In the genomic region with DNA sequence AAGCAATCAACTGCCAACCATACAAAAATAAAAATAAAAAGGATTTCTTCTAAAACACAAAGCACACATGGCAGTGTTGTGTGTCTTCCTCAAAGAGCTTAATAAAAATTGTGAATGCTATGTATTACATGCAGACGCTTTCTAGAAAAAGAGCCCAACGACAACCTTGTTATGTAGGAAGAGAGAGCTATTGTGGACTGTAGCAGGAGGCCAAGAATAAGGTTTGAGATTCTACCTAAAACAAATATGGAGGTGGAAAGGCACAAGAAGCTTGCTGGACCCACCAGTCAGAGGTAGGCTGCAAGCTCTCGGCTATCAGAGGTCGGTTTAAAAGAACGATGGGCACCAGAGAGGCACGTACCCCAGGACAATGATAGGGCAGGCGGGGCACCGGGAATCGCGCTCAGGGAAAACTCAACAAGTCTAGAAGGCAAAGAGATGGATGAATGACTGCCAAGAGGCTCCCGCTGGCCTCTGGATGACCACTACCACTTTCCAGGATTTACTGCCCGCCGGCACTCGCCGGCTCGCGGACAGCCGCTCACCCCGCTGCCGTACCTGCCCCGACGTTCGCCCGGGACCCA, we compare ENCODE assay signal across 8 cellular contexts. TPM values are rescaled to one million over a fixed set of nuclear protein-coding genes. Genes with fewer than 3 reads are reported as not detected.
DNase-seq lines count a peak whose midpoint lies in the region; ATAC-seq and TF ChIP-seq lines count a peak whose summit lies in the region.

No MANE protein-coding gene starts in this region.

- H3K27ac ChIP-seq in heart right ventricle (peak overlapping the region; percentile 80 to 96 (median 92)), rectal smooth muscle tissue (ENCODE audit: low read depth, low read length) (peak overlapping the region; percentile 91)

- DNase-seq in AG09309 (ENCODE audit: low read depth) (no peak), HFFc6 (no peak), heart right ventricle (peak in 1 of 2 donors; percentile 12), COR-L47 (lab: John Stamatoyannopoulos, UW) (no peak), SK-N-DZ (ENCODE audit: low spot score) (no peak), posterior vena cava (ENCODE audit: low spot score) (no peak)
- DNase-seq in activated T-helper 2 cell treated with anti-CD3 and anti-CD28 coated beads, Interferon-gamma antibody, Interleukin-2, Interleukin-4, amounts not matched to agents 10 μg/mL and 5 μg/mL and 100 μg/mL, durations not matched to agents 14 hours and 24 hours and 36 hours (ENCODE audit: low spot score) = no peak

- peaks cover 0 to 36% (median 0%) of the 10 kb centered on the region in 7 donors for H3K27me3 ChIP-seq in heart right ventricle
- no peaks in the 10 kb centered on the region for H3K27me3 ChIP-seq in rectal smooth muscle tissue (ENCODE audit: control insufficient read depth, insufficient read depth, low read length)

- intact Hi-C loops in activated T-helper 2 cell treated with anti-CD3 and anti-CD28 coated beads, Interferon-gamma antibody, Interleukin-2, Interleukin-4, amounts not matched to agents 10 μg/mL and 5 μg/mL and 100 μg/mL, durations not matched to agents 14 hours and 24 hours and 36 hours (cut with micrococcal nuclease) = loop anchor here (5.0 kb wide), 1 partner anchor 139 kb away; a partner anchor contains a TSS
- intact Hi-C loops in heart right ventricle (cut with DNase I) (loop anchor here in 7 of 10 donors (2.0 to 10.0 kb wide), 6 partner anchors 139 to 202 kb away; a partner anchor contains a TSS), posterior vena cava (cut with DNase I) (no loop called here)

- peak overlapping the region; percentile 97 for H3K4me3 Mint-ChIP-seq in HFFc6
- H3K4me3 Mint-ChIP-seq in activated T-helper 2 cell treated with anti-CD3 and anti-CD28 coated beads, Interferon-gamma antibody, Interleukin-2, Interleukin-4, amounts not matched to agents 10 μg/mL and 5 μg/mL and 100 μg/mL, durations not matched to agents 14 hours and 24 hours and 36 hours (ENCODE audit: low read depth) = peak overlapping the region; percentile 87

- peaks cover 3% of the 10 kb centered on the region; the same call in 1 of the 2 replicates for H3K27me3 Mint-ChIP-seq in HFFc6 (ENCODE audit: insufficient read depth)
- H3K27me3 Mint-ChIP-seq in activated T-helper 2 cell treated with anti-CD3 and anti-CD28 coated beads, Interferon-gamma antibody, Interleukin-2, Interleukin-4, amounts not matched to agents 10 μg/mL and 5 μg/mL and 100 μg/mL, durations not matched to agents 14 hours and 24 hours and 36 hours (ENCODE audit: low read depth) = peaks cover 40% of the 10 kb centered on the region

- no peaks in the 10 kb centered on the region for H3K9me3 Mint-ChIP-seq in HFFc6
- H3K9me3 Mint-ChIP-seq in activated T-helper 2 cell treated with anti-CD3 and anti-CD28 coated beads, Interferon-gamma antibody, Interleukin-2, Interleukin-4, amounts not matched to agents 10 μg/mL and 5 μg/mL and 100 μg/mL, durations not matched to agents 14 hours and 24 hours and 36 hours = no peaks in the 10 kb centered on the region

- peaks cover 4% of the 10 kb centered on the region for H3K36me3 Mint-ChIP-seq in HFFc6 (ENCODE audit: low read depth)
- peaks cover 4% of the 10 kb centered on the region for H3K36me3 Mint-ChIP-seq in activated T-helper 2 cell treated with anti-CD3 and anti-CD28 coated beads, Interferon-gamma antibody, Interleukin-2, Interleukin-4, amounts not matched to agents 10 μg/mL and 5 μg/mL and 100 μg/mL, durations not matched to agents 14 hours and 24 hours and 36 hours (ENCODE audit: low read depth)

- TF ChIP-seq CTCF in AG09309 (IDR thresholded peaks at IDR 0.05; ENCODE audit: control insufficient read depth, insufficient read depth, low read depth, low read length, missing control alignments) (no peak), HFFc6 (IDR thresholded peaks at IDR 0.05) (no peak), heart right ventricle (IDR thresholded peaks at IDR 0.05) (no peak)

- H3K4me3 ChIP-seq in AG09309 (ENCODE audit: control insufficient read depth, low read depth, low read length) (peak overlapping the region; percentile 89), heart right ventricle (peak overlapping the region; percentile 68 to 96 (median 92)), rectal smooth muscle tissue (ENCODE audit: low read length) (peak overlapping the region; percentile 78)

- peaks cover 6 to 57% (median 29%) of the 10 kb centered on the region in 9 donors for H3K4me1 ChIP-seq in heart right ventricle
- peaks cover 16% of the 10 kb centered on the region for H3K4me1 ChIP-seq in rectal smooth muscle tissue (ENCODE audit: control insufficient read depth, insufficient read depth, low read length)

- H3K4me1 Mint-ChIP-seq in HFFc6 (ENCODE audit: low read depth) = peaks cover 51% of the 10 kb centered on the region
- H3K4me1 Mint-ChIP-seq in activated T-helper 2 cell treated with anti-CD3 and anti-CD28 coated beads, Interferon-gamma antibody, Interleukin-2, Interleukin-4, amounts not matched to agents 10 μg/mL and 5 μg/mL and 100 μg/mL, durations not matched to agents 14 hours and 24 hours and 36 hours (ENCODE audit: low read depth) = peaks cover 6% of the 10 kb centered on the region

- peak overlapping the region; percentile 95 for H3K27ac Mint-ChIP-seq in HFFc6
- peak overlapping the region; percentile 81 for H3K27ac Mint-ChIP-seq in activated T-helper 2 cell treated with anti-CD3 and anti-CD28 coated beads, Interferon-gamma antibody, Interleukin-2, Interleukin-4, amounts not matched to agents 10 μg/mL and 5 μg/mL and 100 μg/mL, durations not matched to agents 14 hours and 24 hours and 36 hours

- H3K9ac ChIP-seq in rectal smooth muscle tissue (ENCODE audit: low read length) = peak overlapping the region; percentile 63

- 1 to 3% methylated on average over 24 of the region's 24 CpGs for WGBS in heart right ventricle, 2 donors

- peak in 7 of 8 donors; percentile 1 to 26 (median 10) for ATAC-seq in heart right ventricle

- no peaks in the 10 kb centered on the region for H3K9me3 ChIP-seq in heart right ventricle

- H3K36me3 ChIP-seq in heart right ventricle (no peaks in the 10 kb centered on the region), rectal smooth muscle tissue (ENCODE audit: control insufficient read depth, insufficient read depth, low read length) (no peaks in the 10 kb centered on the region)

RNA-seq across cellular contexts. Expression of a gene that starts 1.1 kb away (rescaled TPM):
- total RNA-seq in HFFc6 (2021; fragmentation: NEBNext Ultra II Directional; extraction: Animal tissue kit (Norgen Biotek cat#: 25700)) = 10 to 100 TPM; 40.3 to 64.6 (median 59.2) TPM
- 19.1 TPM in 2 replicates for total RNA-seq in activated T-helper 2 cell treated with anti-CD3 and anti-CD28 coated beads, Interferon-gamma antibody, Interleukin-2, Interleukin-4, amounts not matched to agents 10 μg/mL and 5 μg/mL and 100 μg/mL, durations not matched to agents 14 hours and 24 hours and 36 hours
- total RNA-seq in heart right ventricle (10 to 100 TPM; 25.5 to 43.2 (median 39.0) TPM), posterior vena cava (10 to 100 TPM; 57.9 to 70.0 TPM)
- polyA plus RNA-seq in heart right ventricle = 10 to 100 TPM in 1 of 2 donors, 1 to 10 TPM in 1; 9.3 to 14.0 TPM
- 64.2 and 89.8 TPM in 2 replicates for polyA plus RNA-seq in SK-N-DZ (2014; cell fraction: cytosol; rRNA removed)
- polyA plus RNA-seq in SK-N-DZ (2014; cell fraction: nucleus; rRNA removed) = 34.3 and 57.3 TPM in 2 replicates

Comparison
In these comparisons a context has a peak if more than half of its experiments do, and no peak if none do; other contexts are left out.
1. intact Hi-C loops: an anchor here in activated T-helper 2 cell treated with anti-CD3 and anti-CD28 coated beads, Interferon-gamma antibody, Interleukin-2, Interleukin-4, amounts not matched to agents 10 μg/mL and 5 μg/mL and 100 μg/mL, durations not matched to agents 14 hours and 24 hours and 36 hours (5.0 kb wide) and heart right ventricle (2.0 to 10.0 kb wide); none called in posterior vena cava.